Comparison of ENCODE assay signal across 1 cellular context in the genomic region with DNA sequence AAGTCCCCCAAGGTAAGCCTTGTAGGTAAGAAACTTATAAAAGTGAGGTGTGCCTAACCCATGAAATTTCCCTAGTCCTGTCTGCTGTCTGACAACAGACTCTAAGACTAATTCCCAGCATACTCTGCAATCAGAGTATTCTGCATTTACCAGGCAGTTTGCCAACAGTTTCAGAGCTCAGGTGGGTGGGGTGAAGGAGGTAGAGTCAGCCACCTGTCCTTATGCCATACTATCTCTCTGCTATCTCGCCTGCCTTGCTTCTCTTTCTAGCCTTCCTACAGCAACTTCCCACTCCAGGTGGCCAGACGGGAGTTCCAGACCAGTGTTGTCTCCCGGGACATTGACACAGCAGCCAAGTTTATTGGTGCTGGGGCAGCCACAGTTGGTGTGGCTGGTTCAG.
TF ChIP-seq lines count a peak whose summit lies in the region.

No MANE protein-coding gene starts in this region.

TF ChIP-seq in HEK293, 187 proteins besides CTCF, POLR2A, EP300 and RAD21 (continued from another document):
- TF ChIP-seq ZNF600 (tag by site-specific recombination; IDR thresholded peaks at IDR 0.05) (peak; percentile 21; the same call in 1 of the 2 replicates), EGR2 (tag by site-specific recombination; IDR thresholded peaks at IDR 0.05; ENCODE audit: low read depth) (peak; percentile 59)
